ENCODE assay signal across 14 cellular contexts in genomic region chr7:18894155-18894554, GRCh38.
"Had no signal": no experiment of that assay in that cellular context is flagged by ENCODE, and none has a peak within 500 bp of the region (broad histone marks: within the 10 kb centered on the region; RNA-seq: fewer than 3 reads in every experiment).

No MANE protein-coding gene starts in this region.

- H3K36me3 ChIP-seq: adrenal gland, gastroesophageal sphincter, heart right ventricle, neural progenitor cell, ovary had no signal

- H3K9ac ChIP-seq: neural progenitor cell had no signal

- H3K4me2 ChIP-seq: neural progenitor cell had no signal

- H3K4me3 ChIP-seq: adrenal gland, gastroesophageal sphincter, heart right ventricle, neural progenitor cell, ovary had no signal

- H3K4me1 ChIP-seq: adrenal gland, neural progenitor cell had no signal

- ATAC-seq: activated CD8-positive, alpha-beta T cell treated with anti-CD3 and anti-CD28 coated beads, Interleukin-2, amount 10 ng/mL, durations not matched to agents 7 days and 5 days; gastroesophageal sphincter; heart right ventricle; left lobe of liver had no signal

- H3K27ac ChIP-seq: adrenal gland, gastroesophageal sphincter, heart right ventricle, neural progenitor cell, ovary had no signal

- H3K27me3 ChIP-seq: adrenal gland, gastroesophageal sphincter, heart right ventricle, neural progenitor cell, ovary had no signal

- DNase-seq: activated CD4-positive, alpha-beta T cell treated with anti-CD3 and anti-CD28 coated beads, Interleukin-2, amount 10 ng/mL, durations not matched to agents 24 days and 14 days; activated CD4-positive, CD25-positive, alpha-beta regulatory T cell; activated CD8-positive, alpha-beta memory T cell treated with anti-CD3 and anti-CD28 coated beads, Interleukin-2, amount 50 U/mL, for 4 hours; activated CD8-positive, alpha-beta T cell treated with anti-CD3 and anti-CD28 coated beads, Interleukin-2, amount 10 ng/mL, durations not matched to agents 7 days and 5 days; activated effector memory CD4-positive, alpha-beta T cell treated with anti-CD3 and anti-CD28 coated beads, Interleukin-2, amount 50 U/mL, for 16 hours; activated T-cell treated with anti-CD3 and anti-CD28 coated beads, Interleukin-2, amount 50 U/mL, for 48 hours; adrenal gland; heart right ventricle; naive B cell; ovary; stimulated activated CD4-positive, alpha-beta T cell treated with anti-CD3 and anti-CD28 coated beads, Interleukin-2, amount 100 ng/mL, for 24 hours had no signal
